ENCODE assay signal across 8 cellular contexts in the genomic region with DNA sequence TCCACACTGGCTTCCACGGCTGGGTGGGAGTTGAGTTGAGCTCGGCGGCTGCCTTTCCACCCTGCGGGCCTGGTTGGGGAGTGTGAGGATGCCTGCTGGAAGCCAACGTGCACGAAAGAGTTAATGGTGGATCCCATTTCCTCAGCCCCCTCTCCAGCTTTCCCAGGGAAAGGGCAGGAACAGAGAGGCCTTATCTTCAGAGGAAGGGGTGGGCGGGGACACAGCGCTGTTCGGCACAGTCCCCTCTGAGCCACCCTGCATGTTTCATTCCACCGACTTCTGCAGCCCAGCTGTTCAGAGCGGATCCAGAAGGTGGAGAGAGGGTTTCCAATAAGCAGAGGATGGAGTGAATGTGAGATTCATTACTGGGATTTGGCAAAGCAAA.
DNase-seq lines count a peak whose midpoint lies in the region; ATAC-seq and TF ChIP-seq lines count a peak whose summit lies in the region.

No MANE protein-coding gene starts in this region.

- TF ChIP-seq POLR2A in adrenal gland (IDR thresholded peaks at IDR 0.05), result no peak
- TF ChIP-seq POLR2A in uterus (IDR thresholded peaks at IDR 0.05), result no peak

- WGBS in adrenal gland, 4 donors, result 52 to 73% (median 63%) methylated on average over 7 to 11 of the region's 11 CpGs

- H3K4me3 ChIP-seq in adrenal gland (no peak overlapping the region), uterus (no peak overlapping the region)

- H3K36me3 ChIP-seq in adrenal gland (replicated peaks in 1 of 2) (no peaks in the 10 kb centered on the region), uterus (no peaks in the 10 kb centered on the region)

- peak overlapping the region; percentile 91 for H3K4me3 Mint-ChIP-seq in activated naive CD4-positive, alpha-beta T cell treated with anti-CD3 and anti-CD28 coated beads, Interleukin-2, amount 10 ng/mL, durations not matched to agents 7 days and 5 days

- intact Hi-C loops in adrenal gland (cut with DNase I) (loop anchor here in 1 of 2 donors (10.0 kb wide), 1 partner anchor 49 kb away; no protein-coding TSS in a partner anchor), uterus (cut with DNase I; ENCODE audit: low total_unique reads) (no loop called here)

- H3K27me3 ChIP-seq in adrenal gland, result no peaks in the 10 kb centered on the region
- H3K27me3 ChIP-seq in uterus, result no peaks in the 10 kb centered on the region

- H3K9me3 Mint-ChIP-seq in activated naive CD4-positive, alpha-beta T cell treated with anti-CD3 and anti-CD28 coated beads, Interleukin-2, amount 10 ng/mL, durations not matched to agents 7 days and 5 days, result no peaks in the 10 kb centered on the region

- H3K27me3 Mint-ChIP-seq in activated naive CD4-positive, alpha-beta T cell treated with anti-CD3 and anti-CD28 coated beads, Interleukin-2, amount 10 ng/mL, durations not matched to agents 7 days and 5 days, result no peaks in the 10 kb centered on the region

- TF ChIP-seq CTCF in adrenal gland (IDR thresholded peaks at IDR 0.05) (no peak), uterus (IDR thresholded peaks at IDR 0.05) (no peak)

- H3K9me3 ChIP-seq in adrenal gland (replicated peaks in 1 of 3) (no peaks in the 10 kb centered on the region), uterus (no peaks in the 10 kb centered on the region)

- H3K4me1 ChIP-seq in adrenal gland (replicated peaks in 1 of 2) (peaks cover 64 to 94% of the 10 kb centered on the region in 2 donors), uterus (peaks cover 22 to 54% of the 10 kb centered on the region in 2 donors)

- peaks cover 97% of the 10 kb centered on the region for H3K4me1 Mint-ChIP-seq in activated naive CD4-positive, alpha-beta T cell treated with anti-CD3 and anti-CD28 coated beads, Interleukin-2, amount 10 ng/mL, durations not matched to agents 7 days and 5 days

- H3K36me3 Mint-ChIP-seq in activated naive CD4-positive, alpha-beta T cell treated with anti-CD3 and anti-CD28 coated beads, Interleukin-2, amount 10 ng/mL, durations not matched to agents 7 days and 5 days, result peaks cover 58% of the 10 kb centered on the region

- peak overlapping the region in 2 of 5 donors; percentile 19 to 71 for H3K27ac ChIP-seq in adrenal gland
- H3K27ac ChIP-seq in uterus, result peak overlapping the region; percentile 41 to 71

- peak; percentile 49 for ATAC-seq in left lobe of liver
- ATAC-seq in GM21825 (IDR thresholded peaks at IDR 0.05; ENCODE audit: unreplicated experiment), result no peak
- ATAC-seq in GM21723 (IDR thresholded peaks at IDR 0.05; ENCODE audit: unreplicated experiment), result no peak

- DNase-seq in activated naive CD4-positive, alpha-beta T cell treated with anti-CD3 and anti-CD28 coated beads, Interleukin-2, amount 10 ng/mL, durations not matched to agents 7 days and 5 days, result no peak
- no peak for DNase-seq in activated naive CD4-positive, alpha-beta T cell treated with anti-CD3 and anti-CD28 coated beads, Interleukin-2, amount 50 U/mL, for 16 hours
- DNase-seq in adrenal gland, result peak in 4 of 7 donors; percentile 47 to 77 (median 58)
- DNase-seq in left lobe of liver (ENCODE audit: low spot score), result no peak
- DNase-seq in uterus, result peak in 1 of 2 donors; percentile 50
- DNase-seq in NCI-H1092 treated with DMSO at 0.1 percent for 48 hours (lab: John Stamatoyannopoulos, UW), result no peak

- peak overlapping the region; percentile 98 for H3K27ac Mint-ChIP-seq in activated naive CD4-positive, alpha-beta T cell treated with anti-CD3 and anti-CD28 coated beads, Interleukin-2, amount 10 ng/mL, durations not matched to agents 7 days and 5 days

- CTCF ChIA-PET in activated naive CD4-positive, alpha-beta T cell treated with anti-CD3 and anti-CD28 coated beads, Interleukin-2, amount 10 ng/mL, durations not matched to agents 7 days and 5 days (lab: Charles Lee), result interaction anchor here (1.3 to 13.6 kb wide), 5 partner anchors 8 to 56 kb away, joined by 3 to 119 read pairs (median 7); no protein-coding TSS in a partner anchor

Comparison
In these comparisons a context has a peak if more than half of its experiments do, and no peak if none do; other contexts are left out.
1. DNase-seq: peak in adrenal gland (4 of 7); none in activated naive CD4-positive, alpha-beta T cell treated with anti-CD3 and anti-CD28 coated beads, Interleukin-2, amount 10 ng/mL, durations not matched to agents 7 days and 5 days (single experiment), activated naive CD4-positive, alpha-beta T cell treated with anti-CD3 and anti-CD28 coated beads, Interleukin-2, amount 50 U/mL, for 16 hours (single experiment), left lobe of liver (single experiment) and NCI-H1092 treated with DMSO at 0.1 percent for 48 hours (single experiment).